In the genomic region with DNA sequence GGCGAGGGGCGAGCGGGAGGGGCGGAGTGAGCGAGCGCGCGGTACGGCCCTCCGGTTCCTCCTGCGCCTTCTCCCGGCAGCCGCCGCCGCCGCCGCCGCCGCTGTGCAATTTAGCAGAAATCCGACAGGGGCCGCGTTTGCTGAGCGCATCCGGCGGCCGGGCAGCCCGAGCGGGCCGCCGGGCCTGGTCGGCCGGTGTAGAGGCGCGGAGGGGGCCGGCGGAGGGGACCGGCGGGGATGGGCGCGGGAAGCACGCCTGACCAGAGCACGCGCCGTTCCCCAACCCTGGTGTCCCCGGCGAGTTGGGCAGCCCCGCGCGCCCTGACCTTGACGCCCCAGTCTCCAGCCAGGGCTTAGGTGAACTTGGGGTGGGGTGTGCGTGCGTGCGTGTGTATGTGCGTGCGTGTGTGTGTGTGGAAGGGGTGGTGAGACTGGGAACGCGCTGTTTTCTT, we compare ENCODE assay signal across 8 cellular contexts.
DNase-seq lines count a peak whose midpoint lies in the region; ATAC-seq and TF ChIP-seq lines count a peak whose summit lies in the region.

No MANE protein-coding gene starts in this region.

- H3K4me3 ChIP-seq in mesenchymal stem cell (ENCODE audit: insufficient read depth in 1 of 2, low read depth in 1 of 2, low read length in 2 of 2), result peak overlapping the region; percentile 65 to 76

- H3K9ac ChIP-seq in mesenchymal stem cell (ENCODE audit: low read length), result peak overlapping the region; percentile 22

- H3K27me3 ChIP-seq in mesenchymal stem cell (ENCODE audit: control insufficient read depth in 1 of 2, insufficient read depth in 1 of 2, low read length in 2 of 2), result peaks cover 76 to 84% of the 10 kb centered on the region in 2 experiments

- no peak overlapping the region for H3K27ac Mint-ChIP-seq in effector memory CD8-positive, alpha-beta T cell

- H2BK12ac ChIP-seq in mesenchymal stem cell (ENCODE audit: low read length in 2 of 2), result no peak overlapping the region

- DNase-seq in COLO829 (ENCODE audit: low spot score) (peak; percentile 62), HuH-7.5 (ENCODE audit: low spot score) (peak; percentile 91), mesenchymal stem cell (peak; percentile 46), NCI-H1092 (lab: John Stamatoyannopoulos, UW) (no peak)
- DNase-seq in effector memory CD8-positive, alpha-beta T cell, result no peak
- DNase-seq in stimulated activated naive CD8-positive, alpha-beta T cell treated with anti-CD3 and anti-CD28 coated beads, Interleukin-15, Interleukin-2, amounts not matched to agents 100 U/mL and 50 U/mL, for 24 hours, result peak; percentile 74

- no peak overlapping the region for H3K4ac ChIP-seq in mesenchymal stem cell (ENCODE audit: low read depth in 1 of 2, low read length in 2 of 2)

- no peak overlapping the region for H2AK5ac ChIP-seq in mesenchymal stem cell (ENCODE audit: low read length, severe bottlenecking)

- H2BK5ac ChIP-seq in mesenchymal stem cell (ENCODE audit: low read depth, low read length, poor library complexity, severe bottlenecking), result no peak overlapping the region

- no peaks in the 10 kb centered on the region for H3K36me3 ChIP-seq in mesenchymal stem cell (ENCODE audit: control insufficient read depth in 1 of 2, insufficient read depth in 2 of 2, low read depth in 1 of 2, low read length in 2 of 2)

- peak overlapping the region in 1 of 2 donors; percentile 82 for H3K4me3 Mint-ChIP-seq in effector memory CD8-positive, alpha-beta T cell

- no peak overlapping the region for H3K14ac ChIP-seq in mesenchymal stem cell (ENCODE audit: low read length in 2 of 2)

- under 1% methylated on average over 36 of the region's 57 CpGs for WGBS in mesenchymal stem cell

- H3K9me3 ChIP-seq in mesenchymal stem cell (ENCODE audit: control insufficient read depth, low read length), result no peaks in the 10 kb centered on the region

- no peak overlapping the region for H2BK120ac ChIP-seq in mesenchymal stem cell (ENCODE audit: low read depth, low read length)

- H3K27ac ChIP-seq in VCaP (peak overlapping the region; percentile 67), mesenchymal stem cell (ENCODE audit: low read length, poor library complexity, severe bottlenecking) (no peak overlapping the region)

- no peaks in the 10 kb centered on the region for H3K36me3 Mint-ChIP-seq in effector memory CD8-positive, alpha-beta T cell (ENCODE audit: insufficient read depth)

- H3K27me3 Mint-ChIP-seq in effector memory CD8-positive, alpha-beta T cell, result peaks cover 75 to 94% of the 10 kb centered on the region in 2 donors

- peak; percentile 76 for ATAC-seq in GM19395 (IDR thresholded peaks at IDR 0.05; ENCODE audit: unreplicated experiment)
- peak; percentile 27 for ATAC-seq in effector memory CD8-positive, alpha-beta T cell (replicated peaks)
- peak; percentile 60 for ATAC-seq in stimulated activated naive CD8-positive, alpha-beta T cell treated with anti-CD3 and anti-CD28 coated beads, Interleukin-15, Interleukin-2, amounts not matched to agents 100 U/mL and 50 U/mL, for 24 hours

- H4K91ac ChIP-seq in mesenchymal stem cell (ENCODE audit: low read length), result no peak overlapping the region

- H3K4me1 Mint-ChIP-seq in effector memory CD8-positive, alpha-beta T cell (ENCODE audit: low read depth in 2 of 2), result peaks cover 15 to 18% of the 10 kb centered on the region in 2 donors

- peak; percentile 87 for TF ChIP-seq CTCF in VCaP (conservative IDR thresholded peaks at IDR 0.05)

- H3K4me1 ChIP-seq in mesenchymal stem cell (ENCODE audit: control insufficient read depth, insufficient read depth, low read depth, low read length), result peaks cover 37% of the 10 kb centered on the region

- no peak overlapping the region for H4K8ac ChIP-seq in mesenchymal stem cell (ENCODE audit: low read length)

- no peak overlapping the region for H3K23ac ChIP-seq in mesenchymal stem cell (ENCODE audit: low read length in 2 of 2)

- H2BK15ac ChIP-seq in mesenchymal stem cell (ENCODE audit: low read depth, poor library complexity, severe bottlenecking), result no peak overlapping the region

- H2AFZ ChIP-seq in mesenchymal stem cell (ENCODE audit: low read depth, low read length), result no peak overlapping the region

- peaks cover 0 to 3% of the 10 kb centered on the region in 2 donors for H3K9me3 Mint-ChIP-seq in effector memory CD8-positive, alpha-beta T cell

- no peak overlapping the region for H3K18ac ChIP-seq in mesenchymal stem cell (ENCODE audit: low read depth in 1 of 2, low read length in 2 of 2)

- no peaks in the 10 kb centered on the region for H3K79me1 ChIP-seq in mesenchymal stem cell (replicated peaks; ENCODE audit: low read length, poor library complexity, severe bottlenecking)

- H3K4me2 ChIP-seq in mesenchymal stem cell (ENCODE audit: low read length, poor library complexity, severe bottlenecking), result peak overlapping the region; percentile 97

Comparison
In these comparisons a context has a peak if more than half of its experiments do, and no peak if none do; other contexts are left out.
1. DNase-seq: peak in COLO829 (single experiment), HuH-7.5 (single experiment), mesenchymal stem cell (single experiment) and stimulated activated naive CD8-positive, alpha-beta T cell treated with anti-CD3 and anti-CD28 coated beads, Interleukin-15, Interleukin-2, amounts not matched to agents 100 U/mL and 50 U/mL, for 24 hours (single experiment); none in effector memory CD8-positive, alpha-beta T cell (0 of 3) and NCI-H1092 (single experiment).
2. Peak in every context shown above with its lines, with median percentiles within 50 percentile points of each other: ATAC-seq.